In the genomic region with DNA sequence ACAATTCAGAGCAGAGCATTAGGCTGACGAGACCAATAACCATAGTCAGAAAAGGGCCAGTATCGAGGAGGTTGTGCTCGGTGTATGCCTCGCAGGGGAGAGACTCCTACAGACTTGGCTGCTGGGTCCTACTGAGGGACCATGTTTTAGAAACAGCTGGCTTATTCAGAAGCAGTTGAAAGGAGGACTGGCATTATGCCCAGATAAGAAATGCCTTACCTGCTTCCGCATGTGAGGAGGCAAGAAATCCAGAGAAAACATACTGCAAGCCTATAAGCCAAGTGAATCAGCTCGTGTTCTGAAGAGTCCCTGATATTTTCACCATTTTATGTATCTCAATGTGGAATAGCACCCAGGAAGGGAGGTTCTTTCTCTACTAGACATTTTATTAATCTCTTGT, we compare ENCODE assay signal across 16 cellular contexts.
DNase-seq lines count a peak whose midpoint lies in the region; ATAC-seq and TF ChIP-seq lines count a peak whose summit lies in the region.
"Had no signal": no experiment of that assay in that cellular context is flagged by ENCODE, and none has a peak within 500 bp of the region (broad histone marks: within the 10 kb centered on the region; RNA-seq: fewer than 3 reads in every experiment).

No MANE protein-coding gene starts in this region.

- peak; percentile 1 for DNase-seq in NCI-H1092 (lab: John Stamatoyannopoulos, UW)
- no peak for DNase-seq in NCI-H1092 treated with DMSO at 0.1 percent for 48 hours (lab: John Stamatoyannopoulos, UW)
- DNase-seq in NCI-H1105 (lab: John Stamatoyannopoulos, UW), result peak; percentile 78
- peak; percentile 59 for DNase-seq in RPMI8226
- peak; percentile 4 for DNase-seq in kidney tubule cell (ENCODE audit: low spot score)
- DNase-seq in suprapubic skin (ENCODE audit: low spot score in 2 of 2), result no peak
- no peak for DNase-seq in GM13976 (ENCODE audit: low spot score)
- DNase-seq: C1 segment of cervical spinal cord, GF-D8, Karpas-422, NCI-H1436 treated with DMSO at 0.1 percent for 48 hours, NCI-H524 treated with DMSO at 0.1 percent for 48 hours, PC-3 had no signal

- no peak for ATAC-seq in HG02623 (IDR thresholded peaks at IDR 0.05; ENCODE audit: unreplicated experiment)
- ATAC-seq: PC-3 had no signal

- H3K4me1 ChIP-seq in suprapubic skin, result no peaks in the 10 kb centered on the region
- H3K4me1 ChIP-seq: HAP-1 had no signal

- in situ Hi-C loops in GM13976 (cut with MboI; ENCODE audit: low sequenced_read_pairs, unreplicated experiment), result no loop called here

- TF ChIP-seq POLR2A in suprapubic skin (IDR thresholded peaks at IDR 0.05), result no peak

- TF ChIP-seq EP300 in suprapubic skin (IDR thresholded peaks at IDR 0.05), result no peak

- 40% methylated on average over 6 of the region's 6 CpGs for WGBS in suprapubic skin

- no peak overlapping the region for H3K4me3 ChIP-seq in suprapubic skin
- H3K4me3 ChIP-seq: HAP-1, SK-N-MC had no signal

- no peaks in the 10 kb centered on the region for H3K36me3 ChIP-seq in suprapubic skin
- H3K36me3 ChIP-seq: HAP-1 had no signal

- no peak overlapping the region for H3K27ac ChIP-seq in suprapubic skin
- H3K27ac ChIP-seq: SK-N-MC had no signal

- no peaks in the 10 kb centered on the region for H3K9me3 ChIP-seq in suprapubic skin

- TF ChIP-seq CTCF in suprapubic skin (IDR thresholded peaks at IDR 0.05) (no peak), GM13976 (IDR thresholded peaks at IDR 0.05; ENCODE audit: borderline replicate concordance, control extremely low read depth, extremely low read depth, insufficient read depth, missing control alignments) (no peak)

- no peaks in the 10 kb centered on the region for H3K27me3 ChIP-seq in suprapubic skin

Comparison
In these comparisons a context has a peak if more than half of its experiments do, and no peak if none do; other contexts are left out.
1. DNase-seq: peak in NCI-H1092 (single experiment), NCI-H1105 (single experiment), RPMI8226 (single experiment) and kidney tubule cell (single experiment); none in NCI-H1092 treated with DMSO at 0.1 percent for 48 hours (single experiment), suprapubic skin (0 of 2) and GM13976 (single experiment).